ENCODE assay signal across 10 cellular contexts in the genomic region with DNA sequence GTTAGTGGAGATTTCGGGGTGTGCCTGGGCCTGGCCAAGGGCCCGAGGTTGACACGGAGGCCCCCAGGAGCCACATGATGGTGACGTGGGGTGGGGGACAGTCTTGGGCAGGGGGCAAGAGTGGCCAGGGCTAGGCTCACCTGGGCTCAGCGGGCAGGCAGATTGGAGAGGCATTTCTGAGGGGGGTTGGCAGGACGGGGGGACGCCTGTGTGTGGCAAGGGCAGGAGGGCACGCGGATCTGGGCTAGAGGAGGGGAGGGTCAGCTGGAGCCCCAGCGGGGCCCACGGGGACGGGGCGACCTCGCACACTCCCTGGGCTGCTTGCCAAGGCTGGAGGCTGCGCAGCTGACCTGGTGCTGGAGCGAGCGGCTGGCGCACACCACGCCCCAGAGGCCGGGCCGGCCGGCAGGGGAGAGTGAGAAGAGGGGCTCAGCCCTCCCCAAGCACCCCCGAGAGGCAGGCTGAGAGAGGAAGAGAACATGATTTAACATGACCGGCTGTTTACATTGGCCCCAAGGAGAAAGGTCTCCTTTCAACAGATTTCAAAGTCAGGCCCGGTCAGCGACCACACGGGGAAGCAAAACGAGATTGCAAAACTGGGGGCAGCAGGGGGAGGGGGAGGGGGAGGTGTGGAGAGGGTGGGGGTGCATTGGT. TPM values are rescaled to one million over a fixed set of nuclear protein-coding genes. Genes with fewer than 3 reads are reported as not detected.
DNase-seq lines count a peak whose midpoint lies in the region; ATAC-seq and TF ChIP-seq lines count a peak whose summit lies in the region.
"Had no signal": no experiment of that assay in that cellular context is flagged by ENCODE, and none has a peak within 500 bp of the region (broad histone marks: within the 10 kb centered on the region; RNA-seq: fewer than 3 reads in every experiment).

No MANE protein-coding gene starts in this region.

- no peaks in the 10 kb centered on the region for H3F3A ChIP-seq in PC-9 (ENCODE audit: insufficient read depth, low read depth)

- H4K20me1 ChIP-seq in BLaER1 (no peaks in the 10 kb centered on the region), PC-9 (ENCODE audit: insufficient read depth) (no peaks in the 10 kb centered on the region)

- H3K4me1 ChIP-seq in BLaER1 (peaks cover 73% of the 10 kb centered on the region), mucosa of rectum (ENCODE audit: control insufficient read depth in 2 of 2, insufficient read depth in 2 of 2, low read length in 2 of 2) (peaks cover 5 to 11% of the 10 kb centered on the region in 2 donors), PC-9 (replicated peaks; ENCODE audit: insufficient read depth) (no peaks in the 10 kb centered on the region)

- H3K4me3 ChIP-seq in BLaER1 (no peak overlapping the region), mucosa of rectum (ENCODE audit: low read length in 2 of 2) (no peak overlapping the region), PC-9 (no peak overlapping the region)

- peak overlapping the region; percentile 37; the same call in 1 of the 2 replicates for H3K4me2 ChIP-seq in BLaER1
- no peak overlapping the region for H3K4me2 ChIP-seq in PC-9

- no peaks in the 10 kb centered on the region for H3K79me2 ChIP-seq in PC-9 (ENCODE audit: low read depth)

- DNase-seq in NOMO-1 (lab: John Stamatoyannopoulos, UW; ENCODE audit: unreplicated experiment in 2 of 2): peak; percentile 92 to 93
- DNase-seq in fibroblast of gingiva (ENCODE audit: low read depth): peak; percentile 90
- no peak for DNase-seq in activated gamma-delta T cell (lab: John Stamatoyannopoulos, UW)
- DNase-seq in stimulated activated CD4-positive, alpha-beta T cell treated with anti-CD3 and anti-CD28 coated beads, Interleukin-4, amount 100 ng/mL, for 1 hour: no peak
- no peak for DNase-seq in PC-9
- DNase-seq: kidney glomerular epithelial cell had no signal

- H3K36me3 ChIP-seq in BLaER1 (no peaks in the 10 kb centered on the region), mucosa of rectum (ENCODE audit: control insufficient read depth in 2 of 2, insufficient read depth in 2 of 2, low read length in 2 of 2) (no peaks in the 10 kb centered on the region), PC-9 (ENCODE audit: low read depth) (no peaks in the 10 kb centered on the region)

- H3K27ac ChIP-seq in BLaER1 (no peak overlapping the region), mucosa of rectum (ENCODE audit: low read depth in 2 of 2, low read length in 2 of 2) (peak overlapping the region; percentile 22 to 43), PC-9 (no peak overlapping the region)

- no peaks in the 10 kb centered on the region for H3K9me3 ChIP-seq in BLaER1
- H3K9me3 ChIP-seq in mucosa of rectum (ENCODE audit: control insufficient read depth in 2 of 2, low read length in 2 of 2): no peaks in the 10 kb centered on the region
- H3K9me3 ChIP-seq in PC-9 (ENCODE audit: insufficient read depth, low read depth): no peaks in the 10 kb centered on the region

- intact Hi-C loops in PC-9 (cut with micrococcal nuclease; ENCODE audit: unreplicated experiment): no loop called here

- POLR2A ChIA-PET in PC-9 (lab: Charles Lee; ENCODE audit: unreplicated experiment): no interaction called here

- H2AFZ ChIP-seq in PC-9: no peak overlapping the region

- CTCF ChIA-PET in PC-9 (lab: Charles Lee): no interaction called here

- TF ChIP-seq CTCF in PC-9 (conservative IDR thresholded peaks at IDR 0.05): no peak

- H3K9ac ChIP-seq in BLaER1: no peak overlapping the region
- H3K9ac ChIP-seq in mucosa of rectum (ENCODE audit: low read depth in 1 of 2, low read length in 2 of 2): no peak overlapping the region

- no TSS peak for BruUV-seq in PC-9 (replicated peaks; lab: Mats Ljungman, UMichigan)

- no peak for ATAC-seq in HG02678 (IDR thresholded peaks at IDR 0.05; ENCODE audit: unreplicated experiment)

- H3K27me3 ChIP-seq in BLaER1: no peaks in the 10 kb centered on the region
- peaks cover 0 to 4% of the 10 kb centered on the region in 2 donors for H3K27me3 ChIP-seq in mucosa of rectum (ENCODE audit: control insufficient read depth in 2 of 2, insufficient read depth in 2 of 2, low read length in 2 of 2)
- peaks cover 58% of the 10 kb centered on the region for H3K27me3 ChIP-seq in PC-9 (ENCODE audit: insufficient read depth, low read depth)

- H3K9me2 ChIP-seq in PC-9 (ENCODE audit: insufficient read depth): no peaks in the 10 kb centered on the region

RNA-seq across cellular contexts. Expression of gene SNED1, which starts 38.0 kb away (rescaled TPM):
- total RNA-seq in PC-9 (2021): 2.8 and 9.6 TPM in 2 replicates

RNA-seq across cellular contexts. Expression of gene CROCC2, which starts 54.3 kb away (rescaled TPM):
- total RNA-seq in PC-9 (2021): not detected in 2 replicates
- total RNA-seq: HT1080 had no signal

Comparison
In these comparisons a context has a peak if more than half of its experiments do, and no peak if none do; other contexts are left out.
1. H3K27ac ChIP-seq: peak in mucosa of rectum (2 of 2); none in BLaER1 (single experiment) and PC-9 (single experiment).
2. DNase-seq: peak in NOMO-1 (2 of 2) and fibroblast of gingiva (single experiment); none in activated gamma-delta T cell (single experiment), stimulated activated CD4-positive, alpha-beta T cell treated with anti-CD3 and anti-CD28 coated beads, Interleukin-4, amount 100 ng/mL, for 1 hour (single experiment) and PC-9 (0 of 2).